ENCODE assay signal across 17 cellular contexts in the genomic region with DNA sequence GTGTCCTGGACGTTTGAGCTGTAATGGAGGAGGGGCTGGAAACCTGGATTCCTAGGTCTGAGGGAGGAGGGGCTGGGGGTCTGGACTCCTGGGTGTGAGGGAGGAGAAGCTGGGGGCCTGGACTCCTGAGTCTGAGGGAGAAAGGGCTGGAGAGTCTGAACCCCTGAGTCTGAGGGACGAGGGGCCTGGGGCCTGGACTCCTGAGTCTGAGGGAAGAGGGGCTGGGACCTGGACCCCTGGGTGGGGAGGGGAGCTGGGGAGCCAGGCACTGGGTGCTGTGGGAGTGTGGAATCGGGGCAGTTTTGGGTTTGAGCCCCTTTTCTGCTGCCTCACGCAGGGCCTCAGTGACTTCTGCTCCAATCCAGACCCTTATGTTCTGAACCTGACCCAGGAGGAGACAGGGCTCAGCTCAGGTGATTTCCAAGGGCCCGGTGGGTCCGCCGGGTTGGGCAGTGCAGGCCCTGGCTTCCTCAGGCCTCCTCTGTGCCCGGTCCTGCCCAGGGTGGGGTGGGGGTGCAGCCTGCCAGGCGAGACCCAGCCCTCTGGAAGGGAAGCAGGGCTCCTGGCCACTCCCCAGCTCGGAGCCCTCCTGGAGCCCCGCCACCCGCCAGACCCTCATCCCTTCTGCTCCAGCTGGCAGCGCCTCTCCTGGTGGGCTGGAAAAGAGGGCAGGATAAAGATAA. TPM values are rescaled to one million over a fixed set of nuclear protein-coding genes. Genes with fewer than 3 reads are reported as not detected.
A peak's percentile ranks its signal among the peaks of the same experiment; 100 is the strongest.
DNase-seq lines count a peak whose midpoint lies in the region; ATAC-seq and TF ChIP-seq lines count a peak whose summit lies in the region.
"Had no signal": no experiment of that assay in that cellular context is flagged by ENCODE, and none has a peak within 500 bp of the region (broad histone marks: within the 10 kb centered on the region; RNA-seq: fewer than 3 reads in every experiment).

No MANE protein-coding gene starts in this region.

- peak overlapping the region; percentile 83 for H3K27ac Mint-ChIP-seq in Calu3 (ENCODE audit: unreplicated experiment)
- H3K27ac Mint-ChIP-seq: T-helper 1 cell treated with Interleukin-12 subunit alpha and Interleukin-12 subunit beta and Interleukin-4 antibody, amounts not matched to agents 30 μg/mL and 1 μg/mL, for 36 hours had no signal

- H3K27me3 Mint-ChIP-seq in Calu3 (ENCODE audit: unreplicated experiment): peaks cover 30% of the 10 kb centered on the region

- no peak overlapping the region for H3K4me3 Mint-ChIP-seq in Calu3 (ENCODE audit: low read depth, unreplicated experiment)
- H3K4me3 Mint-ChIP-seq: T-helper 1 cell treated with Interleukin-12 subunit alpha and Interleukin-12 subunit beta and Interleukin-4 antibody, amounts not matched to agents 30 μg/mL and 1 μg/mL, for 36 hours had no signal

- H3K27ac ChIP-seq in HUES6 (ENCODE audit: low read depth, low read length) (no peak overlapping the region), left lung (no peak overlapping the region)
- H3K27ac ChIP-seq: KMS-11 had no signal

- peak overlapping the region; percentile 81 for H3K4me3 ChIP-seq in HUES6 (ENCODE audit: low read depth, low read length)
- no peak overlapping the region for H3K4me3 ChIP-seq in left lung

- H3K9me3 ChIP-seq in HUES6 (ENCODE audit: control insufficient read depth, insufficient read depth, low read depth, low read length) (no peaks in the 10 kb centered on the region), left lung (no peaks in the 10 kb centered on the region)

- TF ChIP-seq CTCF in Calu3 (IDR thresholded peaks at IDR 0.05; ENCODE audit: unreplicated experiment) (no peak), left lung (IDR thresholded peaks at IDR 0.05) (no peak), GM20000 (IDR thresholded peaks at IDR 0.05; ENCODE audit: extremely low read depth, missing control alignments) (no peak)

- no peak overlapping the region for H3K9ac ChIP-seq in HUES6 (ENCODE audit: low read length)
- H3K9ac ChIP-seq: KMS-11 had no signal

- H3K36me3 Mint-ChIP-seq in Calu3 (ENCODE audit: insufficient read depth, unreplicated experiment): peaks cover 60% of the 10 kb centered on the region

- H3K4me1 Mint-ChIP-seq in Calu3 (ENCODE audit: low read depth, unreplicated experiment): peaks cover 46% of the 10 kb centered on the region

- intact Hi-C loops in Calu3 (cut with micrococcal nuclease; ENCODE audit: unreplicated experiment): loop anchor here (2.0 kb wide), 1 partner anchor 19 kb away; a partner anchor contains a TSS
- intact Hi-C loops in posterior vena cava (cut with DNase I): loop anchor here in 1 of 2 donors (5.0 kb wide), 1 partner anchor 1342 kb away; no protein-coding TSS in a partner anchor
- intact Hi-C loops in left lung (cut with DNase I): no loop called here

- ATAC-seq in left lung: no peak
- ATAC-seq: Right ventricle myocardium inferior had no signal

- H3K36me3 ChIP-seq in HUES6 (ENCODE audit: control insufficient read depth, insufficient read depth, low read length): no peaks in the 10 kb centered on the region
- H3K36me3 ChIP-seq in left lung: no peaks in the 10 kb centered on the region

- no TSS peak for BruUV-seq in Calu3 (replicated peaks; lab: Mats Ljungman, UMichigan)

- peaks cover 24% of the 10 kb centered on the region; the same call in 1 of the 2 replicates for H3K4me1 ChIP-seq in HUES6 (ENCODE audit: control insufficient read depth, insufficient read depth, low read length)
- peaks cover 0 to 13% of the 10 kb centered on the region in 2 donors for H3K4me1 ChIP-seq in left lung

- H3K9me3 Mint-ChIP-seq in Calu3 (ENCODE audit: low read depth, unreplicated experiment): no peaks in the 10 kb centered on the region
- H3K9me3 Mint-ChIP-seq: T-helper 1 cell treated with Interleukin-12 subunit alpha and Interleukin-12 subunit beta and Interleukin-4 antibody, amounts not matched to agents 30 μg/mL and 1 μg/mL, for 36 hours had no signal

- H3K27me3 ChIP-seq in HUES6 (ENCODE audit: control insufficient read depth, insufficient read depth, low read length): peaks cover 47% of the 10 kb centered on the region
- peaks cover 0 to 66% of the 10 kb centered on the region in 2 donors for H3K27me3 ChIP-seq in left lung

- DNase-seq in Calu3: no peak
- peak; percentile 61 for DNase-seq in ecto neural progenitor cell (ENCODE audit: low spot score)
- DNase-seq in posterior vena cava (ENCODE audit: low spot score): peak; percentile 58
- no peak for DNase-seq in left lung
- DNase-seq in NCI-H2029 (lab: John Stamatoyannopoulos, UW): no peak
- no peak for DNase-seq in GM20000 (ENCODE audit: low spot score)
- DNase-seq: activated CD4-positive, CD25-positive, alpha-beta regulatory T cell treated with anti-CD3 and anti-CD28 coated beads, Interleukin-2, amount 50 U/mL, for 72 hours; activated naive CD4-positive, alpha-beta T cell; DND-41; left colon; NCI-H1105 had no signal

- CTCF ChIA-PET in Calu3 (lab: Charles Lee): interaction anchor here (0.6 to 3.6 kb wide), 4 partner anchors 10 to 240 kb away, joined by 3 to 17 read pairs (median 7); a partner anchor contains a TSS

RNA-seq across cellular contexts. Expression of a gene that starts 14.4 kb away (rescaled TPM):
- total RNA-seq in Calu3 (2022) (2.9 and 3.9 TPM in 2 replicates), posterior vena cava (1 to 10 TPM in 1 of 2 donors, under 1 TPM in 1; 0.60 to 1.4 TPM), left lung (not detected)
- total RNA-seq: dermis microvascular lymphatic vessel endothelial cell, fibroblast of lung had no signal

RNA-seq across cellular contexts. Expression of a gene that starts 19.3 kb away (rescaled TPM):
- 256 and 267 TPM in 2 replicates for total RNA-seq in Calu3 (2022)
- total RNA-seq in posterior vena cava: 100 to 1,000 TPM; 113 to 140 TPM
- 100 to 1,000 TPM; 138 to 144 TPM for total RNA-seq in left lung

RNA-seq across cellular contexts. Expression of a gene that starts 33.9 kb away (rescaled TPM):
- total RNA-seq in Calu3 (2022) (14.7 and 16.4 TPM in 2 replicates), posterior vena cava (1 to 10 TPM; 4.2 to 5.1 TPM), left lung (1 to 10 TPM; 5.4 to 8.8 TPM)

RNA-seq across cellular contexts. Expression of a gene that starts 43.4 kb away (rescaled TPM):
- total RNA-seq in Calu3 (2022): 12.9 and 19.7 TPM in 2 replicates
- 10 to 100 TPM; 24.8 to 25.7 TPM for total RNA-seq in posterior vena cava
- 10 to 100 TPM; 20.4 to 29.8 TPM for total RNA-seq in left lung

Comparison
In these comparisons a context has a peak if more than half of its experiments do, and no peak if none do; other contexts are left out.
1. DNase-seq: peak in ecto neural progenitor cell (single experiment) and posterior vena cava (single experiment); none in Calu3 (single experiment), left lung (0 of 2), NCI-H2029 (single experiment) and GM20000 (single experiment).